In genomic region chrX:136768469-136769084, GRCh38 we compare ENCODE assay signal across 9 cellular contexts. TPM values are rescaled to one million over a fixed set of nuclear protein-coding genes. Genes with fewer than 3 reads are reported as not detected.
A peak's percentile ranks its signal among the peaks of the same experiment; 100 is the strongest.
DNase-seq lines count a peak whose midpoint lies in the region; ATAC-seq and TF ChIP-seq lines count a peak whose summit lies in the region.
"Had no signal": no experiment of that assay in that cellular context is flagged by ENCODE, and none has a peak within 500 bp of the region (broad histone marks: within the 10 kb centered on the region; RNA-seq: fewer than 3 reads in every experiment).

No MANE protein-coding gene starts in this region.

- intact Hi-C loops in IMR-90 (cut with micrococcal nuclease) (loop anchor here (5.0 kb wide), 1 partner anchor 144 kb away; no protein-coding TSS in a partner anchor), activated B cell treated with CpG ODN at 0.5 μM for 24 hours (cut with micrococcal nuclease) (loop anchor here (5.0 kb wide), 3 partner anchors 36 to 139 kb away; partner anchors contain the start of gene RBMX), dorsolateral prefrontal cortex (cut with DNase I) (no loop called here)

- no peak overlapping the region for H2BK5ac ChIP-seq in IMR-90 (ENCODE audit: low read depth, low read length, poor library complexity, severe bottlenecking)

- TF ChIP-seq RAD21 in IMR-90 (IDR thresholded peaks at IDR 0.05; ENCODE audit: low read length) = no peak

- in situ Hi-C loops in IMR-90 (cut with MboI; ENCODE audit: low sequenced_read_pairs) = loop anchor here (10.0 kb wide), 1 partner anchor 64 kb away; no protein-coding TSS in a partner anchor

- peak overlapping the region; percentile 78 for H3K4me3 Mint-ChIP-seq in activated B cell treated with CpG ODN at 0.5 μM for 24 hours
- peak overlapping the region; percentile 85 for H3K4me3 Mint-ChIP-seq in natural killer cell treated with Interleukin-12 subunit alpha and Interleukin-12 subunit beta and Interleukin-15 and Interleukin-18, amount 100 ng/mL, for 72 hours

- no peak overlapping the region for H3K4me3 ChIP-seq in IMR-90 (ENCODE audit: insufficient read depth, low read depth, low read length)
- peak overlapping the region in 19 of 59 donors; percentile 54 to 75 (median 65) for H3K4me3 ChIP-seq in dorsolateral prefrontal cortex

- no peak overlapping the region for H2BK15ac ChIP-seq in IMR-90 (ENCODE audit: low read depth, low read length)

- peaks cover 5% of the 10 kb centered on the region for H3K36me3 Mint-ChIP-seq in activated B cell treated with CpG ODN at 0.5 μM for 24 hours (ENCODE audit: low read depth)
- H3K36me3 Mint-ChIP-seq in natural killer cell treated with Interleukin-12 subunit alpha and Interleukin-12 subunit beta and Interleukin-15 and Interleukin-18, amount 100 ng/mL, for 72 hours = peaks cover 9% of the 10 kb centered on the region

- no peak overlapping the region for H3K9ac ChIP-seq in IMR-90 (ENCODE audit: low read depth, low read length)

- H3K9me3 ChIP-seq in IMR-90 (ENCODE audit: control insufficient read depth, insufficient read depth, low read length) = no peaks in the 10 kb centered on the region
- H3K9me3 ChIP-seq: A549 had no signal

- no peak overlapping the region for H3K18ac ChIP-seq in IMR-90 (ENCODE audit: low read depth, low read length)

- H3K4ac ChIP-seq in IMR-90 (ENCODE audit: low read depth, low read length) = no peak overlapping the region; the same call in 1 of the 2 replicates

- no CpG with 5 or more reads among the region's 7 CpGs for WGBS in IMR-90 (ENCODE audit: extremely low coverage in 2 of 2, insufficient read length in 1 of 2), 2 experiments

- POLR2A ChIA-PET in IMR-90 (lab: Charles Lee; ENCODE audit: unreplicated experiment) = no interaction called here
- POLR2A ChIA-PET in activated B cell treated with CpG ODN at 0.5 μM for 24 hours (lab: Charles Lee) = interaction anchor here (0.5 to 5.8 kb wide), 8 partner anchors 8 to 140 kb away, joined by 4 to 53 read pairs (median 8); partner anchors contain the start of genes ARHGEF6 and RBMX

- no TSS peak for BruUV-seq in IMR-90 (replicated peaks; lab: Mats Ljungman, UMichigan)

- no peaks in the 10 kb centered on the region for H3K9me3 Mint-ChIP-seq in activated B cell treated with CpG ODN at 0.5 μM for 24 hours
- no peaks in the 10 kb centered on the region for H3K9me3 Mint-ChIP-seq in natural killer cell treated with Interleukin-12 subunit alpha and Interleukin-12 subunit beta and Interleukin-15 and Interleukin-18, amount 100 ng/mL, for 72 hours

- H3K4me2 ChIP-seq in IMR-90 (ENCODE audit: low read depth, low read length) = peak overlapping the region; percentile 33

- CTCF ChIA-PET in IMR-90 (lab: Yijun Ruan, JAX) (no interaction called here), activated B cell treated with CpG ODN at 0.5 μM for 24 hours (lab: Charles Lee) (interaction anchor here (2.4 kb wide), 1 partner anchor 54 kb away, joined by 8 read pairs; no protein-coding TSS in a partner anchor)

- H2BK20ac ChIP-seq in IMR-90 (ENCODE audit: low read depth, low read length) = no peak overlapping the region

- H3K23ac ChIP-seq in IMR-90 (ENCODE audit: low read depth, low read length) = no peak overlapping the region; the same call in 1 of the 2 replicates

- no peak for TF ChIP-seq POLR2A in IMR-90 (IDR thresholded peaks at IDR 0.05; ENCODE audit: low read depth, low read length)

- no peak overlapping the region for H2BK120ac ChIP-seq in IMR-90 (ENCODE audit: low read depth, low read length)

- dilution Hi-C loops in IMR-90 (cut with HindIII; ENCODE audit: low sequenced_read_pairs, unreplicated experiment) = no loop called here

- no peak overlapping the region for H4K91ac ChIP-seq in IMR-90 (ENCODE audit: insufficient read depth, low read depth, low read length)

- H2AK5ac ChIP-seq in IMR-90 (ENCODE audit: low read depth, low read length) = no peak overlapping the region

- no peaks in the 10 kb centered on the region for H3K36me3 ChIP-seq in IMR-90 (ENCODE audit: control insufficient read depth, insufficient read depth, low read length)

- H2AK9ac ChIP-seq in IMR-90 (replicated peaks; ENCODE audit: low read depth, low read length, poor library complexity) = no peak overlapping the region

- H3K27me3 ChIP-seq in IMR-90 (ENCODE audit: control insufficient read depth, insufficient read depth, low read length) (no peaks in the 10 kb centered on the region), dorsolateral prefrontal cortex (peaks cover 0 to 47% (median 8%) of the 10 kb centered on the region in 45 donors)

- H3K4me1 Mint-ChIP-seq in activated B cell treated with CpG ODN at 0.5 μM for 24 hours = peaks cover 39% of the 10 kb centered on the region
- peaks cover 11 to 26% of the 10 kb centered on the region in 2 donors for H3K4me1 Mint-ChIP-seq in natural killer cell treated with Interleukin-12 subunit alpha and Interleukin-12 subunit beta and Interleukin-15 and Interleukin-18, amount 100 ng/mL, for 72 hours (ENCODE audit: low read depth in 2 of 2)

- H2AFZ ChIP-seq in IMR-90 (replicated peaks; ENCODE audit: low read length, poor library complexity) = peak overlapping the region; percentile 84

- 0 out of 2 replicates have a peak overlapping the region, but pooled peaks have one; percentile 32 for H3K27ac ChIP-seq in IMR-90 (ENCODE audit: insufficient read depth, low read length)
- H3K27ac ChIP-seq in dorsolateral prefrontal cortex = peak overlapping the region in 41 of 59 donors; percentile 21 to 92 (median 81)

- H3K9me1 ChIP-seq in IMR-90 (ENCODE audit: insufficient read depth, low read length) = no peaks in the 10 kb centered on the region

- DNase-seq in NCI-H146 (lab: John Stamatoyannopoulos, UW) = peak; percentile 33
- DNase-seq in NCI-H146 treated with DMSO at 0.1 percent for 48 hours (lab: John Stamatoyannopoulos, UW; ENCODE audit: unreplicated experiment) = no peak
- DNase-seq in IMR-90 = peak; percentile 83
- DNase-seq in activated B cell treated with CpG ODN at 0.5 μM for 24 hours = no peak
- DNase-seq in dorsolateral prefrontal cortex = peak in 2 of 10 donors; percentile 27 to 48
- DNase-seq in natural killer cell treated with Interleukin-12 subunit alpha and Interleukin-12 subunit beta and Interleukin-15 and Interleukin-18, amount 100 ng/mL, for 72 hours (ENCODE audit: low spot score) = no peak
- DNase-seq in central memory CD4-positive, alpha-beta T cell = no peak
- no peak for DNase-seq in NCI-H748 (lab: John Stamatoyannopoulos, UW; ENCODE audit: unreplicated experiment)

- H3K56ac ChIP-seq in IMR-90 (ENCODE audit: extremely low read depth, insufficient read depth, low read length) = no peak overlapping the region

- ATAC-seq in IMR-90 (ENCODE audit: low read depth) (peak; percentile 72), activated B cell treated with CpG ODN at 0.5 μM for 24 hours (ENCODE audit: low read depth) (peak; percentile 22)
- ATAC-seq in natural killer cell treated with Interleukin-12 subunit alpha and Interleukin-12 subunit beta and Interleukin-15 and Interleukin-18, amount 100 ng/mL, for 72 hours = peak; percentile 60 to 79

- H4K8ac ChIP-seq in IMR-90 (ENCODE audit: low read depth in 2 of 2, low read length in 2 of 2) = no peak overlapping the region; a peak in 1 of 4 replicates

- H3K79me1 ChIP-seq in IMR-90 (ENCODE audit: low read depth in 1 of 2, low read length in 2 of 2) = no peaks in the 10 kb centered on the region

- H4K20me1 ChIP-seq in IMR-90 (ENCODE audit: insufficient read depth, low read length) = no peaks in the 10 kb centered on the region; the same call in 1 of the 2 replicates

- no peak overlapping the region for H4K5ac ChIP-seq in IMR-90 (ENCODE audit: low read depth, low read length)

- peak overlapping the region; percentile 87 for H3K27ac Mint-ChIP-seq in activated B cell treated with CpG ODN at 0.5 μM for 24 hours
- peak overlapping the region; percentile 75 to 80 for H3K27ac Mint-ChIP-seq in natural killer cell treated with Interleukin-12 subunit alpha and Interleukin-12 subunit beta and Interleukin-15 and Interleukin-18, amount 100 ng/mL, for 72 hours

- TF ChIP-seq CTCF in IMR-90 (conservative IDR thresholded peaks at IDR 0.05; ENCODE audit: low read depth, low read length) (no peak), activated B cell treated with CpG ODN at 0.5 μM for 24 hours (IDR thresholded peaks at IDR 0.05) (no peak), dorsolateral prefrontal cortex (IDR thresholded peaks at IDR 0.05 in 54 of 56, conservative IDR thresholded peaks at IDR 0.05 in 2 of 56; ENCODE audit: low read depth in 1 of 56, partially characterized antibody in 56 of 56) (no peak)

- peaks cover 3% of the 10 kb centered on the region for H3K4me1 ChIP-seq in IMR-90 (ENCODE audit: control insufficient read depth, insufficient read depth, low read length)
- H3K4me1 ChIP-seq: A549 had no signal

- no peak overlapping the region for H3K14ac ChIP-seq in IMR-90 (replicated peaks; ENCODE audit: low read depth, low read length)

- H3K27me3 Mint-ChIP-seq in activated B cell treated with CpG ODN at 0.5 μM for 24 hours = no peaks in the 10 kb centered on the region
- no peaks in the 10 kb centered on the region for H3K27me3 Mint-ChIP-seq in natural killer cell treated with Interleukin-12 subunit alpha and Interleukin-12 subunit beta and Interleukin-15 and Interleukin-18, amount 100 ng/mL, for 72 hours

TF ChIP-seq in IMR-90, 13 proteins besides CTCF, POLR2A, EP300 and RAD21:
- no peak for TF ChIP-seq SMC3 (IDR thresholded peaks at IDR 0.05; ENCODE audit: low read depth, low read length)
- TF ChIP-seq CEBPB (IDR thresholded peaks at IDR 0.05; ENCODE audit: low read depth, low read length) = peak; percentile 30; the same call in 1 of the 2 replicates

RNA-seq across cellular contexts. Expression of gene ARHGEF6, which starts 12.2 kb away (rescaled TPM):
- 2.7 and 3.1 TPM in 2 replicates for total RNA-seq in IMR-90 (2012; rRNA removed)
- 1.5 and 2.1 TPM in 2 replicates for polyA plus RNA-seq in IMR-90 (2012; rRNA removed)
- polyA plus RNA-seq in IMR-90 (2012; cell fraction: cytosol; rRNA removed) = 0.66 and 0.74 TPM in 2 replicates
- polyA plus RNA-seq in IMR-90 (2012; cell fraction: nucleus; rRNA removed; ENCODE audit: low replicate concordance) = 0.55 and 3.5 TPM in 2 replicates
- 32.4 and 33.0 TPM in 2 replicates for total RNA-seq in activated B cell treated with CpG ODN at 0.5 μM for 24 hours
- 10 to 100 TPM; 17.3 to 41.6 (median 28.0) TPM for total RNA-seq in dorsolateral prefrontal cortex
- total RNA-seq in natural killer cell treated with Interleukin-12 subunit alpha and Interleukin-12 subunit beta and Interleukin-15 and Interleukin-18, amount 100 ng/mL, for 72 hours = 10 to 100 TPM; 45.8 to 50.2 TPM

Comparison
In these comparisons a context has a peak if more than half of its experiments do, and no peak if none do; other contexts are left out.
1. DNase-seq: peak in NCI-H146 (single experiment) and IMR-90 (single experiment); none in NCI-H146 treated with DMSO at 0.1 percent for 48 hours (single experiment), activated B cell treated with CpG ODN at 0.5 μM for 24 hours (single experiment), natural killer cell treated with Interleukin-12 subunit alpha and Interleukin-12 subunit beta and Interleukin-15 and Interleukin-18, amount 100 ng/mL, for 72 hours (single experiment), central memory CD4-positive, alpha-beta T cell (single experiment) and NCI-H748 (single experiment).
2. ATAC-seq: peak in every context shown above with its lines; median percentile 72 in IMR-90; 70 in natural killer cell treated with Interleukin-12 subunit alpha and Interleukin-12 subunit beta and Interleukin-15 and Interleukin-18, amount 100 ng/mL, for 72 hours; 22 in activated B cell treated with CpG ODN at 0.5 μM for 24 hours.
3. intact Hi-C loops: an anchor here in IMR-90 (5.0 kb wide) and activated B cell treated with CpG ODN at 0.5 μM for 24 hours (5.0 kb wide); none called in dorsolateral prefrontal cortex.